In genomic region chr10:102119417-102120141, GRCh38 we compare ENCODE assay signal across 8 cellular contexts. TPM values are rescaled to one million over a fixed set of nuclear protein-coding genes. Genes with fewer than 3 reads are reported as not detected.
DNase-seq lines count a peak whose midpoint lies in the region; ATAC-seq and TF ChIP-seq lines count a peak whose summit lies in the region.

No MANE protein-coding gene starts in this region.

- intact Hi-C loops in left lung (cut with DNase I) = no loop called here

- no peak for TF ChIP-seq CTCF in left lung (IDR thresholded peaks at IDR 0.05)

- H3K4me1 ChIP-seq in duodenal mucosa (ENCODE audit: control insufficient read depth in 1 of 2, insufficient read depth in 2 of 2, low read length in 2 of 2) (peaks cover 48 to 57% of the 10 kb centered on the region in 2 donors), left lung (peaks cover 52 to 59% of the 10 kb centered on the region in 2 donors)

- DNase-seq in GM04503 (ENCODE audit: low read depth) (peak; percentile 61), LHCN-M2 (ENCODE audit: low read depth) (peak; percentile 62), left lung (peak in 1 of 2 donors; percentile 72), NCI-H510A treated with DMSO at 0.1 percent for 48 hours (lab: John Stamatoyannopoulos, UW) (no peak)
- DNase-seq in activated CD4-positive, alpha-beta T cell treated with anti-CD3 and anti-CD28 coated beads for 1 hour = peak; percentile 16
- peak; percentile 25 to 44 for DNase-seq in stimulated activated CD4-positive, alpha-beta T cell treated with anti-CD3 and anti-CD28 coated beads, Interleukin-4, amount 100 ng/mL, for 48 hours (ENCODE audit: low read depth in 2 of 2)

- H3K36me3 ChIP-seq in duodenal mucosa (ENCODE audit: control insufficient read depth in 1 of 2, insufficient read depth in 2 of 2, low read length in 2 of 2) (no peaks in the 10 kb centered on the region), left lung (no peaks in the 10 kb centered on the region)

- H3K9ac ChIP-seq in duodenal mucosa (ENCODE audit: low read depth in 1 of 2, low read length in 2 of 2) = peak overlapping the region; percentile 81 to 88

- H3K9me3 ChIP-seq in duodenal mucosa (ENCODE audit: control insufficient read depth in 1 of 2, low read length in 2 of 2) (no peaks in the 10 kb centered on the region), left lung (no peaks in the 10 kb centered on the region)

- no peaks in the 10 kb centered on the region for H3K27me3 ChIP-seq in duodenal mucosa (ENCODE audit: control insufficient read depth in 1 of 2, insufficient read depth in 2 of 2, low read length in 2 of 2)
- H3K27me3 ChIP-seq in left lung = no peaks in the 10 kb centered on the region

- H3K4me3 ChIP-seq in duodenal mucosa (ENCODE audit: low read depth in 1 of 2, low read length in 2 of 2) (peak overlapping the region; percentile 67 to 84), left lung (peak overlapping the region; percentile 68 to 86)

- peak overlapping the region; percentile 97 for H3K27ac ChIP-seq in duodenal mucosa (ENCODE audit: low read depth, low read length)
- H3K27ac ChIP-seq in left lung = peak overlapping the region; percentile 93 to 95

- ATAC-seq in left lung = peak; percentile 32
- ATAC-seq in GM21526 (IDR thresholded peaks at IDR 0.05; ENCODE audit: low FRiP score, unreplicated experiment) = no peak

RNA-seq across cellular contexts. Expression of gene LDB1, which starts 0.6 kb away (rescaled TPM):
- total RNA-seq in LHCN-M2 (2014; rRNA removed) (27.8 and 35.1 TPM in 2 replicates), left lung (10 to 100 TPM; 40.3 to 51.0 TPM)
- polyA plus RNA-seq in LHCN-M2 (2012) = 37.3 TPM

RNA-seq across cellular contexts. Expression of gene PPRC1, which starts 13.3 kb away (rescaled TPM):
- 23.1 and 26.0 TPM in 2 replicates for total RNA-seq in LHCN-M2 (2014; rRNA removed)
- polyA plus RNA-seq in LHCN-M2 (2012) = 17.5 TPM
- 10 to 100 TPM; 27.8 to 41.8 TPM for total RNA-seq in left lung

RNA-seq across cellular contexts. Expression of gene NOLC1, which starts 32.6 kb away (rescaled TPM):
- total RNA-seq in LHCN-M2 (2014; rRNA removed) (76.7 and 96.6 TPM in 2 replicates), left lung (10 to 100 TPM; 34.1 to 55.3 TPM)
- polyA plus RNA-seq in LHCN-M2 (2012) = 32.9 TPM

RNA-seq across cellular contexts. Expression of gene HPS6, which starts 54.4 kb away (rescaled TPM):
- total RNA-seq in LHCN-M2 (2014; rRNA removed) (56.7 and 69.3 TPM in 2 replicates), left lung (10 to 100 TPM; 19.1 to 21.0 TPM)
- polyA plus RNA-seq in LHCN-M2 (2012) = 18.8 TPM
